In genomic region chr7:1364068-1364905, GRCh38 we compare ENCODE assay signal across 19 cellular contexts.
"Had no signal": no experiment of that assay in that cellular context is flagged by ENCODE, and none has a peak within 500 bp of the region (broad histone marks: within the 10 kb centered on the region; RNA-seq: fewer than 3 reads in every experiment).

No MANE protein-coding gene starts in this region.

- H3K4me3 ChIP-seq: breast epithelium, coronary artery, esophagus muscularis mucosa, heart left ventricle, lung, spleen, thoracic aorta, upper lobe of left lung had no signal

- ATAC-seq: activated T-cell treated with anti-CD3 and anti-CD28 coated beads, Interleukin-2, amount 50 U/mL, for 4 hours; heart left ventricle had no signal

- H3K9me3 Mint-ChIP-seq: activated CD4-positive, alpha-beta T cell treated with anti-CD3 and anti-CD28 coated beads, Interleukin-2, amount 10 ng/mL, durations not matched to agents 7 days and 5 days; activated T-cell treated with anti-CD3 and anti-CD28 coated beads, Interleukin-2, amount 50 U/mL, for 4 hours; activated T-helper 2 cell treated with anti-CD3 and anti-CD28 coated beads, Interferon-gamma antibody, Interleukin-2, Interleukin-4, amounts not matched to agents 10 μg/mL and 5 μg/mL and 100 μg/mL, durations not matched to agents 14 hours and 24 hours and 36 hours; neural crest cell had no signal

- H3K36me3 Mint-ChIP-seq: activated naive CD8-positive, alpha-beta T cell had no signal

- H3K4me1 Mint-ChIP-seq: activated CD4-positive, alpha-beta T cell treated with anti-CD3 and anti-CD28 coated beads, Interleukin-2, amount 10 ng/mL, durations not matched to agents 7 days and 5 days; neural crest cell had no signal

- H3K27ac ChIP-seq: breast epithelium, coronary artery, esophagus muscularis mucosa, heart left ventricle, spleen, thoracic aorta, upper lobe of left lung, VCaP had no signal

- H3K36me3 ChIP-seq: breast epithelium, esophagus muscularis mucosa, heart left ventricle, spleen, thoracic aorta, upper lobe of left lung had no signal

- H3K4me3 Mint-ChIP-seq: activated CD4-positive, alpha-beta T cell treated with anti-CD3 and anti-CD28 coated beads, Interleukin-2, amount 10 ng/mL, durations not matched to agents 7 days and 5 days; activated naive CD8-positive, alpha-beta T cell; activated T-cell treated with anti-CD3 and anti-CD28 coated beads, Interleukin-2, amount 50 U/mL, for 4 hours; naive B cell; neural crest cell had no signal

- H3K27ac Mint-ChIP-seq: activated CD4-positive, alpha-beta T cell treated with anti-CD3 and anti-CD28 coated beads, Interleukin-2, amount 10 ng/mL, durations not matched to agents 7 days and 5 days; activated naive CD8-positive, alpha-beta T cell; activated T-helper 2 cell treated with anti-CD3 and anti-CD28 coated beads, Interferon-gamma antibody, Interleukin-2, Interleukin-4, amounts not matched to agents 10 μg/mL and 5 μg/mL and 100 μg/mL, durations not matched to agents 14 hours and 24 hours and 36 hours; naive B cell had no signal

- H3K4me1 ChIP-seq: breast epithelium had no signal

- DNase-seq: activated CD4-positive, alpha-beta T cell treated with anti-CD3 and anti-CD28 coated beads, Interleukin-2, amount 10 ng/mL, durations not matched to agents 7 days and 5 days; activated CD4-positive, CD25-positive, alpha-beta regulatory T cell treated with anti-CD3 and anti-CD28 coated beads, Interleukin-2, amount 50 U/mL, for 72 hours; activated naive CD4-positive, alpha-beta T cell; activated T-cell treated with anti-CD3 and anti-CD28 coated beads, Interleukin-2, amount 50 U/mL, for 4 hours; naive B cell; spleen; stimulated activated CD4-positive, alpha-beta T cell treated with anti-CD3 and anti-CD28 coated beads, Interleukin-4, amount 100 ng/mL, for 1 hour; stimulated activated naive CD4-positive, alpha-beta T cell treated with Interleukin-2 at 50 U/mL for 16 hours had no signal
